In genomic region chr2:102166189-102166845, GRCh38 we compare ENCODE assay signal across 8 cellular contexts. TPM values are rescaled to one million over a fixed set of nuclear protein-coding genes. Genes with fewer than 3 reads are reported as not detected.
DNase-seq lines count a peak whose midpoint lies in the region; ATAC-seq, FAIRE-seq and TF ChIP-seq lines count a peak whose summit lies in the region.

No MANE protein-coding gene starts in this region.

- H3K27ac ChIP-seq in A549 (peak overlapping the region; percentile 8 to 49; a peak in 4 of 6 replicates), left lung (peak overlapping the region in 1 of 2 donors; percentile 9), OCI-LY7 (ENCODE audit: low read depth, low read length, poor library complexity, severe bottlenecking) (no peak overlapping the region)

- no peaks in the 10 kb centered on the region for H3K9me2 ChIP-seq in OCI-LY7 (ENCODE audit: insufficient read depth, low read length)

- no peaks in the 10 kb centered on the region for H3K79me2 ChIP-seq in OCI-LY7 (ENCODE audit: insufficient read depth, low read depth, low read length)

- 58% methylated on average over 4 of the region's 4 CpGs for WGBS in A549 (ENCODE audit: missing lambda C conversion rate)

- CTCF ChIA-PET in A549 (lab: Yijun Ruan, JAX) (interaction anchor here (0.6 to 3.5 kb wide), 37 partner anchors 10 to 282 kb away, joined by 3 to 51 read pairs (median 4); partner anchors contain the start of gene IL1R1), OCI-LY7 (lab: Charles Lee; ENCODE audit: unreplicated experiment) (interaction anchor here (0.9 kb wide), 1 partner anchor 74 kb away, joined by 4 read pairs; no protein-coding TSS in a partner anchor)

- no peaks in the 10 kb centered on the region for H3K27me3 ChIP-seq in bronchial epithelial cell (ENCODE audit: control insufficient read depth, insufficient read depth, low read length)
- H3K27me3 ChIP-seq in left lung: no peaks in the 10 kb centered on the region

- peaks cover 11% of the 10 kb centered on the region; the same call in 2 of the 3 replicates for H3K4me1 ChIP-seq in A549
- H3K4me1 ChIP-seq in left lung: peaks cover 9 to 28% of the 10 kb centered on the region in 2 donors
- no peaks in the 10 kb centered on the region for H3K4me1 ChIP-seq in OCI-LY7 (ENCODE audit: insufficient read depth, low read length, poor library complexity, severe bottlenecking)

- DNase-seq in A549 (ENCODE audit: low read depth in 1 of 2, low spot score in 1 of 2): peak in 1 of 2 experiments; percentile 52
- DNase-seq in HS-27A (ENCODE audit: low read depth): peak; percentile 19
- DNase-seq in bronchial epithelial cell (ENCODE audit: low read depth): peak; percentile 61
- DNase-seq in left lung: no peak
- no peak for DNase-seq in OCI-LY7 (ENCODE audit: low spot score)

- no peaks in the 10 kb centered on the region for H4K20me1 ChIP-seq in OCI-LY7 (ENCODE audit: insufficient read depth, low read length)

- intact Hi-C loops in left lung (cut with DNase I) (no loop called here), OCI-LY7 (cut with micrococcal nuclease; ENCODE audit: unreplicated experiment) (no loop called here)

- no peak overlapping the region for H3K4me3 ChIP-seq in A549
- H3K4me3 ChIP-seq in bronchial epithelial cell (ENCODE audit: low read depth, low read length): no peak overlapping the region
- H3K4me3 ChIP-seq in left lung: no peak overlapping the region
- no peak overlapping the region for H3K4me3 ChIP-seq in OCI-LY7 (ENCODE audit: low read depth, low read length, poor library complexity, severe bottlenecking)

- no peaks in the 10 kb centered on the region for H3K9me3 ChIP-seq in A549
- no peaks in the 10 kb centered on the region for H3K9me3 ChIP-seq in left lung
- H3K9me3 ChIP-seq in OCI-LY7 (ENCODE audit: low read length): no peaks in the 10 kb centered on the region

- no peaks in the 10 kb centered on the region for H3K36me3 ChIP-seq in bronchial epithelial cell (ENCODE audit: control insufficient read depth, insufficient read depth, low read length)
- peaks cover 0 to 68% of the 10 kb centered on the region in 2 donors for H3K36me3 ChIP-seq in left lung
- H3K36me3 ChIP-seq in OCI-LY7 (ENCODE audit: insufficient read depth, low read length): no peaks in the 10 kb centered on the region

- FAIRE-seq in A549 (lab: Jason Lieb, UNC) (no peak), bronchial epithelial cell (lab: Jason Lieb, UNC) (no peak)

- peak; percentile 66 for TF ChIP-seq CTCF in A549 (IDR thresholded peaks at IDR 0.05)
- peak; percentile 62 for TF ChIP-seq CTCF in bronchial epithelial cell (IDR thresholded peaks at IDR 0.05; ENCODE audit: insufficient read depth, low read length, severe bottlenecking)
- peak in 1 of 2 donors; percentile 50 for TF ChIP-seq CTCF in left lung (IDR thresholded peaks at IDR 0.05)
- no peak for TF ChIP-seq CTCF in OCI-LY7 (conservative IDR thresholded peaks at IDR 0.05; ENCODE audit: low read length)

- TF ChIP-seq RAD21 in A549 (conservative IDR thresholded peaks at IDR 0.05 in 1 of 2, IDR thresholded peaks at IDR 0.05 in 1 of 2): peak; percentile 80 to 83

- TF ChIP-seq EP300 in A549 (IDR thresholded peaks at IDR 0.05): no peak

- no TSS peak for BruUV-seq in OCI-LY7 (replicated peaks; lab: Mats Ljungman, UMichigan)

- H3K4me2 ChIP-seq in A549: 0 out of 3 replicates have a peak overlapping the region, but pooled peaks have one; percentile 8
- H3K4me2 ChIP-seq in OCI-LY7 (ENCODE audit: low read length): no peak overlapping the region

- no peak overlapping the region for H2AFZ ChIP-seq in OCI-LY7 (ENCODE audit: low read length)

- ATAC-seq in A549 (peak; percentile 68 to 78; a peak in 4 of 6 replicates), left lung (peak; percentile 81), HG02885 (IDR thresholded peaks at IDR 0.05; ENCODE audit: poor library complexity, unreplicated experiment) (no peak), HG03159 (IDR thresholded peaks at IDR 0.05; ENCODE audit: unreplicated experiment) (no peak), HG03342 (IDR thresholded peaks at IDR 0.05; ENCODE audit: unreplicated experiment) (no peak)

- no peak for TF ChIP-seq POLR2A in A549 (IDR thresholded peaks at IDR 0.05; ENCODE audit: low read length)

- POLR2A ChIA-PET in A549 (lab: Yijun Ruan, JAX) (interaction anchor here (0.9 to 1.0 kb wide), 2 partner anchors 101 to 102 kb away, joined by 3 read pairs; no protein-coding TSS in a partner anchor), OCI-LY7 (lab: Charles Lee) (interaction anchor here (1.1 kb wide), 1 partner anchor 14 kb away, joined by 3 read pairs; no protein-coding TSS in a partner anchor)

TF ChIP-seq in A549, 52 proteins besides CTCF, POLR2A, EP300 and RAD21:
- TF ChIP-seq KDM5A (IDR thresholded peaks at IDR 0.05) (no peak), SMC3 (IDR thresholded peaks at IDR 0.05) (peak; percentile 93), FOSL2 (IDR thresholded peaks at IDR 0.05) (no peak), FOSL2 (CRISPR knock-in tag; IDR thresholded peaks at IDR 0.05) (0 out of 2 replicates have a peak, but pooled peaks have one; percentile 15)
TF ChIP-seq in A549: peak in this region for 2.

RNA-seq across cellular contexts. Expression of gene IL1RL2, which starts 20.5 kb away (rescaled TPM):
- polyA plus RNA-seq in A549 (2011; rRNA removed) (not detected in 2 replicates), A549 (2017; fragmentation: RNase III; extraction: RNeasy Plus Mini Kit Qiagen cat#74134 plus additional on column Dnase treatment) (0.05 TPM in 1 of 3 replicates, not detected in the others)
- polyA plus RNA-seq in A549 (2012; cell fraction: cytosol; rRNA removed): not detected in 2 replicates
- not detected in 2 replicates for polyA plus RNA-seq in A549 (2012; cell fraction: nucleus; rRNA removed)
- polyA minus RNA-seq in A549 (2011; rRNA and poly(A)+ RNA removed): 0.33 TPM in 1 of 2 replicates, not detected in the other
- total RNA-seq in bronchial epithelial cell (1.8 and 2.6 TPM in 2 replicates), left lung (1 to 10 TPM; 1.5 to 2.5 TPM), OCI-LY7 (2022) (not detected in 2 replicates)
- not detected in 2 replicates for total RNA-seq in OCI-LY7 (2014; rRNA removed; shearing (Covaris generic))

RNA-seq across cellular contexts. Expression of gene IL1R1, which starts 23.8 kb away (rescaled TPM):
- 34.7 and 38.0 TPM in 2 replicates for polyA plus RNA-seq in A549 (2011; rRNA removed)
- polyA plus RNA-seq in A549 (2012; cell fraction: cytosol; rRNA removed): 11.8 and 16.3 TPM in 2 replicates
- 8.9 and 11.5 TPM in 2 replicates for polyA plus RNA-seq in A549 (2012; cell fraction: nucleus; rRNA removed)
- 25.3 to 35.9 TPM (median 32.5 TPM) in 3 replicates for polyA plus RNA-seq in A549 (2017; fragmentation: RNase III; extraction: RNeasy Plus Mini Kit Qiagen cat#74134 plus additional on column Dnase treatment)
- 16.1 and 16.2 TPM in 2 replicates for polyA minus RNA-seq in A549 (2011; rRNA and poly(A)+ RNA removed)
- total RNA-seq in bronchial epithelial cell: 1.6 and 3.1 TPM in 2 replicates
- 100 to 1,000 TPM; 142 to 224 TPM for total RNA-seq in left lung
- total RNA-seq in OCI-LY7 (2014; rRNA removed; shearing (Covaris generic)): not detected in 2 replicates
- not detected in 2 replicates for total RNA-seq in OCI-LY7 (2022)

Comparison
In these comparisons a context has a peak if more than half of its experiments do, and no peak if none do; other contexts are left out.
1. ATAC-seq: peak in A549 (2 of 2) and left lung (single experiment); none in HG02885 (single experiment), HG03159 (single experiment) and HG03342 (single experiment).
2. DNase-seq: peak in HS-27A (single experiment) and bronchial epithelial cell (single experiment); none in left lung (0 of 2) and OCI-LY7 (single experiment).
3. RNA of gene IL1R1, which starts 23.8 kb away (total RNA-seq): 142 to 224 TPM in left lung; 1.6 to 3.1 TPM in bronchial epithelial cell and not detected in OCI-LY7; every median in the first group is over 10 times any median in the second.